Comparison of ENCODE assay signal across 8 cellular contexts in the genomic region with DNA sequence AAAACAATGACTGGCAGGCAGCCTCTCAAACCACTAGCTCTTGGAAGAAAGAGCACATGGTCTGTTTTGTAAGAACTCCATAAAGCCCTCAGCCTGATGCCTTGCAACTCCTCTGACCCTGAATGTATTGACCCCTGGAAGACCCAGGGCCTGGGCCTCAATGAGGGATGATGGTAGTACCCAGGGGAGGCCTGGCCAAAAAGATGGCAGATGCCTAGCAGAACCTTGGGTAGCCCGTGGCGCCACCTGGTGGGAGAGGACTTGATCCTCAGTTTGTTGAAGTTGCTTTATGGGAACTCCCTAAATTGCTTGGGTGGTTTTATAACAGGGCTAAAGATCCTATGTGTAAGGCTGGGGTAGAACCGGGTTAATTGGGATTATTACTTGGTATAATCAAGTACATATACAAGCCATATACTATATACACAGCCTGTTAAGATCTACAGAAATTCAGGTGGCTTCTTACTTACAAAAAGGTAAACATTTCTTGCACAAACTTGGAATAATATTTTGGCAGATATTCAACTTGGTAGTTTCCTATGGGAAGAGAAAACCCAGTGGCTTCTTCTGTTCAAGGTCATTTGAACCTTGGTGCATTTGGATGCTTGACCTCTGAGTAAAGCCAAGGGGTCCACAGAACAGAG.
DNase-seq lines count a peak whose midpoint lies in the region; ATAC-seq and TF ChIP-seq lines count a peak whose summit lies in the region.

No MANE protein-coding gene starts in this region.

- H3K9me3 ChIP-seq in esophagus squamous epithelium (no peaks in the 10 kb centered on the region), osteoblast (ENCODE audit: low read depth, low read length) (no peaks in the 10 kb centered on the region), upper lobe of right lung (no peaks in the 10 kb centered on the region)

- no peak for TF ChIP-seq POLR2A in esophagus squamous epithelium (IDR thresholded peaks at IDR 0.05)

- H3K36me3 ChIP-seq in esophagus squamous epithelium (no peaks in the 10 kb centered on the region), osteoblast (ENCODE audit: insufficient read depth, low read length) (no peaks in the 10 kb centered on the region), upper lobe of right lung (no peaks in the 10 kb centered on the region)

- no peaks in the 10 kb centered on the region for H3K79me2 ChIP-seq in osteoblast (ENCODE audit: insufficient read depth, low read length)

- peak; percentile 85 for TF ChIP-seq CTCF in HFF-Myc (IDR thresholded peaks at IDR 0.05; ENCODE audit: low read depth, low read length, missing control alignments)
- TF ChIP-seq CTCF in esophagus squamous epithelium (IDR thresholded peaks at IDR 0.05) = peak; percentile 12 to 81 (median 56)
- peak; percentile 72 for TF ChIP-seq CTCF in osteoblast (IDR thresholded peaks at IDR 0.05; ENCODE audit: extremely low read depth, low read depth, low read length)
- TF ChIP-seq CTCF in upper lobe of right lung (IDR thresholded peaks at IDR 0.05) = peak; percentile 63

- H3K4me2 ChIP-seq in osteoblast (ENCODE audit: insufficient read depth, low read length) = no peak overlapping the region

- 29 to 44% methylated on average over 3 of the region's 3 CpGs for WGBS in esophagus squamous epithelium, 2 donors

- H3K4me1 ChIP-seq in esophagus squamous epithelium (peaks cover 0 to 5% (median 3%) of the 10 kb centered on the region in 3 donors), osteoblast (ENCODE audit: insufficient read depth, low read length) (no peaks in the 10 kb centered on the region), upper lobe of right lung (no peaks in the 10 kb centered on the region)

- peak; percentile 90 for ATAC-seq in upper lobe of right lung
- no peak for ATAC-seq in HG02759 (IDR thresholded peaks at IDR 0.05; ENCODE audit: unreplicated experiment)

- intact Hi-C loops in esophagus squamous epithelium (cut with DNase I) (no loop called here), upper lobe of right lung (cut with DNase I) (no loop called here)

- H3K4me3 ChIP-seq in HFF-Myc (replicated peaks; ENCODE audit: low read depth, low read length) = no peak overlapping the region
- H3K4me3 ChIP-seq in esophagus squamous epithelium = no peak overlapping the region
- H3K4me3 ChIP-seq in osteoblast (ENCODE audit: insufficient read depth, low read length) = no peak overlapping the region
- H3K4me3 ChIP-seq in upper lobe of right lung = no peak overlapping the region

- H3K27ac ChIP-seq in esophagus squamous epithelium (no peak overlapping the region), osteoblast (ENCODE audit: low read depth, low read length) (no peak overlapping the region), upper lobe of right lung (no peak overlapping the region)

- DNase-seq in DMS 273 treated with DMSO at 0.1 percent for 48 hours (lab: John Stamatoyannopoulos, UW) (peak; percentile 56), HFF-Myc (ENCODE audit: extremely low read depth, low read depth) (no peak), NCI-H82 treated with DMSO at 0.1 percent for 48 hours (lab: John Stamatoyannopoulos, UW; ENCODE audit: unreplicated experiment) (peak; percentile 12), esophagus squamous epithelium (lab: John Stamatoyannopoulos, UW) (no peak), osteoblast (ENCODE audit: insufficient read length, low spot score, missing footprints) (no peak), upper lobe of right lung (peak; percentile 89)
- DNase-seq in activated CD8-positive, alpha-beta memory T cell treated with anti-CD3 and anti-CD28 coated beads for 48 hours (ENCODE audit: low read depth in 2 of 3, low spot score in 2 of 3) = peak; percentile 49 to 64 (median 55)

- no peaks in the 10 kb centered on the region for H4K20me1 ChIP-seq in osteoblast (ENCODE audit: insufficient read depth, low read length)

- H3K27me3 ChIP-seq in esophagus squamous epithelium (no peaks in the 10 kb centered on the region), osteoblast (ENCODE audit: insufficient read depth, low read length) (peaks cover 9% of the 10 kb centered on the region), upper lobe of right lung (no peaks in the 10 kb centered on the region)

- no peak overlapping the region for H2AFZ ChIP-seq in osteoblast (ENCODE audit: low read length)

Comparison
In these comparisons a context has a peak if more than half of its experiments do, and no peak if none do; other contexts are left out.
1. DNase-seq: peak in DMS 273 treated with DMSO at 0.1 percent for 48 hours (single experiment), NCI-H82 treated with DMSO at 0.1 percent for 48 hours (single experiment), activated CD8-positive, alpha-beta memory T cell treated with anti-CD3 and anti-CD28 coated beads for 48 hours (3 of 3) and upper lobe of right lung (single experiment); none in HFF-Myc (single experiment), esophagus squamous epithelium (single experiment) and osteoblast (single experiment).
2. Peak in every context shown above with its lines, with median percentiles within 50 percentile points of each other: CTCF ChIP-seq.